In genomic region chr10:61995093-61995492, GRCh38 we compare ENCODE assay signal across 1 cellular context.
TF ChIP-seq lines count a peak whose summit lies in the region.

No MANE protein-coding gene starts in this region.

TF ChIP-seq in SK-N-SH treated with all-trans-retinoic acid at 6 μM for 48 hours, 23 proteins besides CTCF, POLR2A, EP300 and RAD21 (continued from another document):
- TF ChIP-seq ZNF70 (CRISPR knock-in tag; IDR thresholded peaks at IDR 0.05) (no peak), TSHZ2 (CRISPR knock-in tag; IDR thresholded peaks at IDR 0.05) (no peak), ZNF8 (CRISPR knock-in tag; IDR thresholded peaks at IDR 0.05) (no peak)
